ENCODE assay signal across 1 cellular context in the genomic region with DNA sequence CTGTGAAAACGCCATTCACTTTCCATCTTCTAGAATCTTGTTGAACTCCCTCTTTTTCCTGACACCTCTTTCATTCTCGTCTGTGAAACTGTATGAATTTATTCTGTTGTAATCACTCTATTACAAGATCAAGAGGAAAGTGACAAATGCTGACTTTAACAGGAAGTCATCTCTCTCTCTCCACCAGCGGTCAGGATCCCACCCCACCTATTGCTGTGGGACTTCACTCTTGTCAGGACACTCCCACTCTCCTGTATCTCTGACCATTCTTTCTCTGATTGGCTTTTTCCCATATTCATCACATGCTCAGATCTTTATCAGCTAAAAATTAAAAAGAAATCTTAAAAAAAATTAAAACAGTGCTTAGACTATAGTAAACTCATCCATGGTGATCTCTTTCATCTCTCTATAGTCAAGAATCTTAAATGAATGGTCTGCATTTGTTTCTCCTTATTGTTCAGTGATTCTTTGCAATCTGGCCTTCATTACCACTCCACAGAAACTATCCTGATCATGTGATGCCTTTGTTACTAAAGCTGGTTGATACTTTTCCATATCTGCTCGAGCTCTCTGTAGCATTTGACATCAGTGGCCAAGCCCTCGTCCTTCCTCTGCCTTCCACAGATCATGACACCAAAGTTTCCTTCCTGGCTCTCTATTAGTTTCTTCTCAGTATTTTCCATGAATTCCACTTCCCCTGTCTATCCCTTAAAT.
TF ChIP-seq lines count a peak whose summit lies in the region.

No MANE protein-coding gene starts in this region.

TF ChIP-seq in K562, 482 proteins besides CTCF, POLR2A, EP300 and RAD21 (continued from another document):
- TF ChIP-seq, protein P1, sequence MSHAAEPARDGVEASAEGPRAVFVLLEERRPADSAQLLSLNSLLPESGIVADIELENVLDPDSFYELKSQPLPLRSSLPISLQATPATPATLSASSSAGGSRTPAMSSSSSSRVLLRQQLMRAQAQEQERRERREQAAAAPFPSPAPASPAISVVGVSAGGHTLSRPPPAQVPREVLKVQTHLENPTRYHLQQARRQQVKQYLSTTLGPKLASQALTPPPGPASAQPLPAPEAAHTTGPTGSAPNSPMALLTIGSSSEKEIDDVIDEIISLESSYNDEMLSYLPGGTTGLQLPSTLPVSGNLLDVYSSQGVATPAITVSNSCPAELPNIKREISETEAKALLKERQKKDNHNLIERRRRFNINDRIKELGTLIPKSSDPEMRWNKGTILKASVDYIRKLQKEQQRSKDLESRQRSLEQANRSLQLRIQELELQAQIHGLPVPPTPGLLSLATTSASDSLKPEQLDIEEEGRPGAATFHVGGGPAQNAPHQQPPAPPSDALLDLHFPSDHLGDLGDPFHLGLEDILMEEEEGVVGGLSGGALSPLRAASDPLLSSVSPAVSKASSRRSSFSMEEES (CRISPR knock-in tag; IDR thresholded peaks at IDR 0.05) = peak; percentile 60
- TF ChIP-seq POLR3A (IDR thresholded peaks at IDR 0.05; ENCODE audit: borderline replicate concordance, extremely low read depth, insufficient read depth, insufficient read length) = no peak
- TF ChIP-seq FUS (optimal IDR thresholded peaks at IDR 0.05; ENCODE audit: low read depth, low read length) = no peak
- no peak for TF ChIP-seq XRCC5 (IDR thresholded peaks at IDR 0.05; ENCODE audit: low read depth, low read length)
